In genomic region chr22:39491696-39492095, GRCh38 we compare ENCODE assay signal across 22 cellular contexts. TPM values are rescaled to one million over a fixed set of nuclear protein-coding genes. Genes with fewer than 3 reads are reported as not detected.
DNase-seq lines count a peak whose midpoint lies in the region; ATAC-seq and TF ChIP-seq lines count a peak whose summit lies in the region.
"Had no signal": no experiment of that assay in that cellular context is flagged by ENCODE, and none has a peak within 500 bp of the region (broad histone marks: within the 10 kb centered on the region; RNA-seq: fewer than 3 reads in every experiment).

No MANE protein-coding gene starts in this region.

- H3K9ac ChIP-seq in neural progenitor cell: no peak overlapping the region

- no peak for TF ChIP-seq CTCF in Calu3 (IDR thresholded peaks at IDR 0.05; ENCODE audit: unreplicated experiment)
- no peak for TF ChIP-seq CTCF in OCI-LY7 (conservative IDR thresholded peaks at IDR 0.05; ENCODE audit: low read length)
- TF ChIP-seq CTCF in endothelial cell (IDR thresholded peaks at IDR 0.05; ENCODE audit: unreplicated experiment): no peak
- no peak for TF ChIP-seq CTCF in osteoblast (IDR thresholded peaks at IDR 0.05; ENCODE audit: extremely low read depth, low read depth, low read length)
- no peak for TF ChIP-seq CTCF in neural progenitor cell (IDR thresholded peaks at IDR 0.05)
- TF ChIP-seq CTCF in omental fat pad (IDR thresholded peaks at IDR 0.05): no peak

- no peaks in the 10 kb centered on the region for H3K9me2 ChIP-seq in OCI-LY7 (ENCODE audit: insufficient read depth, low read length)

- POLR2A ChIA-PET in OCI-LY7 (lab: Charles Lee): no interaction called here

- H2AFZ ChIP-seq in OCI-LY7 (ENCODE audit: low read length) (no peak overlapping the region), osteoblast (ENCODE audit: low read length) (no peak overlapping the region), neural progenitor cell (replicated peaks) (no peak overlapping the region)

- H3K79me2 ChIP-seq in OCI-LY7 (ENCODE audit: insufficient read depth, low read depth, low read length): peaks cover 5% of the 10 kb centered on the region; the same call in 1 of the 2 replicates
- H3K79me2 ChIP-seq in osteoblast (ENCODE audit: insufficient read depth, low read length): no peaks in the 10 kb centered on the region
- H3K79me2 ChIP-seq in neural progenitor cell (ENCODE audit: low read depth): no peaks in the 10 kb centered on the region

- peak overlapping the region; percentile 8 for H3K27ac Mint-ChIP-seq in Calu3 (ENCODE audit: unreplicated experiment)
- H3K27ac Mint-ChIP-seq in endothelial cell (ENCODE audit: unreplicated experiment): peak overlapping the region; percentile 48
- no peak overlapping the region for H3K27ac Mint-ChIP-seq in neural progenitor cell
- H3K27ac Mint-ChIP-seq: CD4-positive, alpha-beta T cell; CD8-positive, alpha-beta memory T cell; HFFc6 had no signal

- no peaks in the 10 kb centered on the region for H3K27me3 ChIP-seq in osteoblast (ENCODE audit: insufficient read depth, low read length)
- H3K27me3 ChIP-seq in neural progenitor cell: peaks cover 6% of the 10 kb centered on the region
- H3K27me3 ChIP-seq: BE2C; BLaER1 treated with 17β-estradiol and CSF1 and Interleukin-3, amounts not matched to agents 10 nM and 100 nM had no signal

- H3K4me3 Mint-ChIP-seq in Calu3 (ENCODE audit: low read depth, unreplicated experiment) (no peak overlapping the region), endothelial cell (ENCODE audit: unreplicated experiment) (no peak overlapping the region), neural progenitor cell (no peak overlapping the region)
- H3K4me3 Mint-ChIP-seq: CD14-positive monocyte; CD4-positive, alpha-beta T cell; CD8-positive, alpha-beta memory T cell; HFFc6 had no signal

- no peak overlapping the region for H3K27ac ChIP-seq in OCI-LY7 (ENCODE audit: low read depth, low read length, poor library complexity, severe bottlenecking)
- H3K27ac ChIP-seq in osteoblast (ENCODE audit: low read depth, low read length): no peak overlapping the region
- H3K27ac ChIP-seq in neural progenitor cell: no peak overlapping the region
- H3K27ac ChIP-seq: A549 had no signal

- H3K4me1 Mint-ChIP-seq in Calu3 (ENCODE audit: low read depth, unreplicated experiment) (peaks cover 19% of the 10 kb centered on the region), endothelial cell (ENCODE audit: unreplicated experiment) (peaks cover 3% of the 10 kb centered on the region), neural progenitor cell (peaks cover 13% of the 10 kb centered on the region)

- H3K27me3 Mint-ChIP-seq in Calu3 (ENCODE audit: unreplicated experiment): no peaks in the 10 kb centered on the region
- H3K27me3 Mint-ChIP-seq in endothelial cell (ENCODE audit: unreplicated experiment): no peaks in the 10 kb centered on the region
- H3K27me3 Mint-ChIP-seq in neural progenitor cell (ENCODE audit: insufficient read depth, low read depth): peaks cover 9% of the 10 kb centered on the region
- H3K27me3 Mint-ChIP-seq: CD4-positive, alpha-beta T cell had no signal

- intact Hi-C loops in Calu3 (cut with micrococcal nuclease; ENCODE audit: unreplicated experiment): no loop called here
- intact Hi-C loops in OCI-LY7 (cut with micrococcal nuclease; ENCODE audit: unreplicated experiment): no loop called here

- H4K20me1 ChIP-seq in OCI-LY7 (ENCODE audit: insufficient read depth, low read length) (0 out of 2 replicates have a peak, but pooled peaks cover 5% of the 10 kb centered on the region), osteoblast (ENCODE audit: insufficient read depth, low read length) (no peaks in the 10 kb centered on the region), neural progenitor cell (ENCODE audit: low read depth) (peaks cover 5% of the 10 kb centered on the region)
- H4K20me1 ChIP-seq: BLaER1 treated with 17β-estradiol and CSF1 and Interleukin-3, amounts not matched to agents 10 nM and 100 nM had no signal

- H3K36me3 Mint-ChIP-seq in Calu3 (ENCODE audit: insufficient read depth, unreplicated experiment) (peaks cover 9% of the 10 kb centered on the region), endothelial cell (ENCODE audit: low read depth, unreplicated experiment) (no peaks in the 10 kb centered on the region), neural progenitor cell (peaks cover 4% of the 10 kb centered on the region)
- H3K36me3 Mint-ChIP-seq: CD14-positive monocyte; CD8-positive, alpha-beta memory T cell had no signal

- no peaks in the 10 kb centered on the region for H3K9me3 ChIP-seq in OCI-LY7 (ENCODE audit: low read length)
- no peaks in the 10 kb centered on the region for H3K9me3 ChIP-seq in osteoblast (ENCODE audit: low read depth, low read length)
- no peaks in the 10 kb centered on the region for H3K9me3 ChIP-seq in neural progenitor cell (ENCODE audit: low read depth)
- H3K9me3 ChIP-seq: A549; BE2C; BLaER1 treated with 17β-estradiol and CSF1 and Interleukin-3, amounts not matched to agents 10 nM and 100 nM; HAP-1 had no signal

- peaks cover 35% of the 10 kb centered on the region for H3K4me1 ChIP-seq in OCI-LY7 (ENCODE audit: insufficient read depth, low read length, poor library complexity, severe bottlenecking)
- H3K4me1 ChIP-seq in osteoblast (ENCODE audit: insufficient read depth, low read length): peaks cover 16% of the 10 kb centered on the region
- peaks cover 4% of the 10 kb centered on the region for H3K4me1 ChIP-seq in neural progenitor cell
- H3K4me1 ChIP-seq: A549, HAP-1 had no signal

- CTCF ChIA-PET in Calu3 (lab: Charles Lee): interaction anchor here (1.1 to 1.6 kb wide), 2 partner anchors 10 to 18 kb away, joined by 3 read pairs; partner anchors contain the start of gene MIEF1
- CTCF ChIA-PET in OCI-LY7 (lab: Charles Lee; ENCODE audit: unreplicated experiment): no interaction called here

- BruUV-seq in Calu3 (replicated peaks; lab: Mats Ljungman, UMichigan): no TSS peak
- TSS peak; percentile 53 for BruUV-seq in OCI-LY7 (replicated peaks; lab: Mats Ljungman, UMichigan)

- peaks cover 45% of the 10 kb centered on the region for H3K36me3 ChIP-seq in OCI-LY7 (ENCODE audit: insufficient read depth, low read length)
- H3K36me3 ChIP-seq in osteoblast (ENCODE audit: insufficient read depth, low read length): no peaks in the 10 kb centered on the region
- no peaks in the 10 kb centered on the region for H3K36me3 ChIP-seq in neural progenitor cell
- H3K36me3 ChIP-seq: BE2C, HAP-1 had no signal

- no peak overlapping the region for H3K4me2 ChIP-seq in OCI-LY7 (ENCODE audit: low read length)
- H3K4me2 ChIP-seq in osteoblast (ENCODE audit: insufficient read depth, low read length): no peak overlapping the region
- no peak overlapping the region for H3K4me2 ChIP-seq in neural progenitor cell
- H3K4me2 ChIP-seq: A549 had no signal

- DNase-seq in Calu3: no peak
- no peak for DNase-seq in OCI-LY7 (ENCODE audit: low spot score)
- no peak for DNase-seq in endothelial cell (ENCODE audit: low spot score)
- DNase-seq in osteoblast (ENCODE audit: insufficient read length, low spot score, missing footprints): peak; percentile 69
- DNase-seq in neural progenitor cell (ENCODE audit: low spot score): no peak
- DNase-seq in omental fat pad (ENCODE audit: low spot score): no peak
- DNase-seq: 8988T; ACHN; AML-193; BE2C; CD4-positive, alpha-beta T cell; CD8-positive, alpha-beta memory T cell; DMS53; DMS79 treated with DMSO at 0.1 percent for 48 hours; GF-D8; GOT3; HFFc6 had no signal

- peaks cover 13% of the 10 kb centered on the region for H3F3A ChIP-seq in neural progenitor cell (ENCODE audit: low read depth)

- ATAC-seq in HG03457 (IDR thresholded peaks at IDR 0.05; ENCODE audit: unreplicated experiment) (no peak), omental fat pad (ENCODE audit: low FRiP score) (no peak)
- ATAC-seq: A549 had no signal

- no peaks in the 10 kb centered on the region for H3K9me3 Mint-ChIP-seq in Calu3 (ENCODE audit: low read depth, unreplicated experiment)
- no peaks in the 10 kb centered on the region for H3K9me3 Mint-ChIP-seq in endothelial cell (ENCODE audit: unreplicated experiment)
- H3K9me3 Mint-ChIP-seq in neural progenitor cell: no peaks in the 10 kb centered on the region
- H3K9me3 Mint-ChIP-seq: CD4-positive, alpha-beta T cell; CD8-positive, alpha-beta memory T cell; HFFc6 had no signal

- H3K4me3 ChIP-seq in OCI-LY7 (ENCODE audit: low read depth, low read length, poor library complexity, severe bottlenecking) (no peak overlapping the region), osteoblast (ENCODE audit: insufficient read depth, low read length) (no peak overlapping the region), neural progenitor cell (no peak overlapping the region)
- H3K4me3 ChIP-seq: A549; BLaER1 treated with 17β-estradiol and CSF1 and Interleukin-3, amounts not matched to agents 10 nM and 100 nM; HAP-1 had no signal

RNA-seq across cellular contexts. Expression of gene MIEF1, which starts 10.4 kb away (rescaled TPM):
- total RNA-seq in Calu3 (2022) (39.2 and 44.3 TPM in 2 replicates), OCI-LY7 (2022) (51.9 and 55.0 TPM in 2 replicates), endothelial cell (ENCODE audit: unreplicated experiment) (29.2 TPM), osteoblast (21.8 and 23.5 TPM in 2 replicates), neural progenitor cell (ENCODE audit: low replicate concordance) (22.0 and 32.7 TPM in 2 replicates), omental fat pad (10 to 100 TPM; 23.6 to 46.0 (median 32.4) TPM)
- 32.5 and 34.1 TPM in 2 replicates for total RNA-seq in OCI-LY7 (2014; rRNA removed; shearing (Covaris generic))

RNA-seq across cellular contexts. Expression of gene ATF4, which starts 28.7 kb away (rescaled TPM):
- 294 and 372 TPM in 2 replicates for total RNA-seq in Calu3 (2022)
- total RNA-seq in OCI-LY7 (2014; rRNA removed; shearing (Covaris generic)): 716 and 720 TPM in 2 replicates
- 732 and 779 TPM in 2 replicates for total RNA-seq in OCI-LY7 (2022)
- 312 TPM for total RNA-seq in endothelial cell (ENCODE audit: unreplicated experiment)
- 494 and 590 TPM in 2 replicates for total RNA-seq in osteoblast
- total RNA-seq in neural progenitor cell (ENCODE audit: low replicate concordance): 189 and 230 TPM in 2 replicates
- total RNA-seq in omental fat pad: 100 to 1,000 TPM; 258 to 714 (median 610) TPM

RNA-seq across cellular contexts. Expression of gene MGAT3, which starts 34.9 kb away (rescaled TPM):
- 33.0 and 51.5 TPM in 2 replicates for total RNA-seq in Calu3 (2022)
- 15.4 and 16.3 TPM in 2 replicates for total RNA-seq in OCI-LY7 (2014; rRNA removed; shearing (Covaris generic))
- total RNA-seq in OCI-LY7 (2022): 34.1 and 44.3 TPM in 2 replicates
- 0.87 TPM for total RNA-seq in endothelial cell (ENCODE audit: unreplicated experiment)
- under 0.01 TPM in 1 of 2 replicates, not detected in the other for total RNA-seq in osteoblast
- 7.5 and 18.5 TPM in 2 replicates for total RNA-seq in neural progenitor cell (ENCODE audit: low replicate concordance)
- 10 to 100 TPM in 2 of 4 donors, 1 to 10 TPM in 2; 4.1 to 23.5 (median 9.9) TPM for total RNA-seq in omental fat pad
- total RNA-seq: HFFc6 had no signal

RNA-seq across cellular contexts. Expression of gene RPS19BP1, which starts 40.9 kb away (rescaled TPM):
- 82.9 and 87.7 TPM in 2 replicates for total RNA-seq in Calu3 (2022)
- 148 and 185 TPM in 2 replicates for total RNA-seq in OCI-LY7 (2014; rRNA removed; shearing (Covaris generic))
- total RNA-seq in OCI-LY7 (2022): 78.6 and 88.1 TPM in 2 replicates
- 57.7 TPM for total RNA-seq in endothelial cell (ENCODE audit: unreplicated experiment)
- 25.9 and 34.7 TPM in 2 replicates for total RNA-seq in osteoblast
- total RNA-seq in neural progenitor cell (ENCODE audit: low replicate concordance): 27.7 and 68.3 TPM in 2 replicates
- total RNA-seq in omental fat pad: 100 to 1,000 TPM; 103 to 157 (median 133) TPM
